In genomic region chr3:23785097-23785645, GRCh38 we compare ENCODE assay signal across 31 cellular contexts.
"Had no signal": no experiment of that assay in that cellular context is flagged by ENCODE, and none has a peak within 500 bp of the region (broad histone marks: within the 10 kb centered on the region; RNA-seq: fewer than 3 reads in every experiment).

No MANE protein-coding gene starts in this region.

- H3K4me1 Mint-ChIP-seq: activated CD4-positive, alpha-beta T cell treated with anti-CD3 and anti-CD28 coated beads, Interleukin-2, amount 10 ng/mL, durations not matched to agents 24 days and 14 days; activated naive CD4-positive, alpha-beta T cell treated with anti-CD3 and anti-CD28 coated beads, Interleukin-2, amount 10 ng/mL, durations not matched to agents 7 days and 5 days; activated naive CD8-positive, alpha-beta T cell treated with anti-CD3 and anti-CD28 coated beads, Interleukin-2, amount 10 ng/mL, durations not matched to agents 7 days and 5 days; central memory CD8-positive, alpha-beta T cell; immature natural killer cell had no signal

- H3K9me3 Mint-ChIP-seq: activated CD4-positive, alpha-beta memory T cell treated with anti-CD3 and anti-CD28 coated beads for 36 hours; activated naive CD4-positive, alpha-beta T cell treated with anti-CD3 and anti-CD28 coated beads, Interleukin-2, amount 10 ng/mL, durations not matched to agents 7 days and 5 days; activated T-helper 1 cell treated with anti-CD3 and anti-CD28 coated beads, Interleukin-12 subunit alpha, Interleukin-12 subunit beta, Interleukin-2, Interleukin-4 antibody, amounts not matched to agents 30 ng/mL and 10 ng/mL and 1 ng/mL, durations not matched to agents 14 hours and 24 hours and 36 hours; central memory CD8-positive, alpha-beta T cell; dendritic cell treated with granulocyte-macrophage colony-stimulating factor and Interleukin-4, amounts not matched to agents 40 ng/mL and 50 ng/mL, for 4 days; T-helper 1 cell treated with Interleukin-12 subunit alpha and Interleukin-12 subunit beta and Interleukin-4 antibody, amounts not matched to agents 30 μg/mL and 1 μg/mL, for 36 hours had no signal

- H3K4me1 ChIP-seq: breast epithelium had no signal

- H3K36me3 Mint-ChIP-seq: activated CD4-positive, alpha-beta memory T cell treated with anti-CD3 and anti-CD28 coated beads for 36 hours; activated naive CD4-positive, alpha-beta T cell treated with anti-CD3 and anti-CD28 coated beads, Interleukin-2, amount 10 ng/mL, durations not matched to agents 7 days and 5 days; activated naive CD8-positive, alpha-beta T cell treated with anti-CD3 and anti-CD28 coated beads, Interleukin-2, amount 10 ng/mL, durations not matched to agents 7 days and 5 days had no signal

- H3K27me3 ChIP-seq: breast epithelium, tibial nerve had no signal

- H3K4me3 Mint-ChIP-seq: activated CD4-positive, alpha-beta memory T cell treated with anti-CD3 and anti-CD28 coated beads for 36 hours; activated CD4-positive, alpha-beta T cell treated with anti-CD3 and anti-CD28 coated beads, Interleukin-2, amount 10 ng/mL, durations not matched to agents 24 days and 14 days; activated naive CD4-positive, alpha-beta T cell treated with anti-CD3 and anti-CD28 coated beads, Interleukin-2, amount 10 ng/mL, durations not matched to agents 7 days and 5 days; activated naive CD8-positive, alpha-beta T cell treated with anti-CD3 and anti-CD28 coated beads, Interleukin-2, amount 10 ng/mL, durations not matched to agents 7 days and 5 days; activated T-helper 1 cell treated with anti-CD3 and anti-CD28 coated beads, Interleukin-12 subunit alpha, Interleukin-12 subunit beta, Interleukin-2, Interleukin-4 antibody, amounts not matched to agents 30 ng/mL and 10 ng/mL and 1 ng/mL, durations not matched to agents 14 hours and 24 hours and 36 hours; central memory CD8-positive, alpha-beta T cell; dendritic cell treated with granulocyte-macrophage colony-stimulating factor and Interleukin-4, amounts not matched to agents 40 ng/mL and 50 ng/mL, for 4 days; immature natural killer cell; nephron; T-helper 1 cell treated with Interleukin-12 subunit alpha and Interleukin-12 subunit beta and Interleukin-4 antibody, amounts not matched to agents 30 μg/mL and 1 μg/mL, for 36 hours had no signal

- H3K36me3 ChIP-seq: breast epithelium, esophagus squamous epithelium, tibial nerve, WERI-Rb-1 had no signal

- DNase-seq: activated CD4-positive, alpha-beta memory T cell treated with anti-CD3 and anti-CD28 coated beads for 36 hours; activated CD4-positive, alpha-beta T cell treated with anti-CD3 and anti-CD28 coated beads, Interleukin-2, amount 10 ng/mL, durations not matched to agents 24 days and 14 days; activated CD8-positive, alpha-beta memory T cell treated with anti-CD3 and anti-CD28 coated beads, Interleukin-2, amount 50 U/mL, for 4 hours; activated effector memory CD4-positive, alpha-beta T cell treated with anti-CD3 and anti-CD28 coated beads, Interleukin-2, amount 50 U/mL, for 16 hours; activated naive CD4-positive, alpha-beta T cell treated with anti-CD3 and anti-CD28 coated beads, Interleukin-2, amount 10 ng/mL, durations not matched to agents 7 days and 5 days; activated naive CD8-positive, alpha-beta T cell treated with anti-CD3 and anti-CD28 coated beads, Interleukin-2, amount 10 ng/mL, durations not matched to agents 7 days and 5 days; activated T-cell treated with anti-CD3 and anti-CD28 coated beads, Interleukin-2, amount 50 U/mL, for 1 hour; amygdala; esophagus squamous epithelium; foreskin fibroblast; head of caudate nucleus; hypothalamus; immature natural killer cell; kidney; posterior cingulate gyrus; right cardiac atrium; stimulated activated CD4-positive, alpha-beta T cell treated with anti-CD3 and anti-CD28 coated beads, Interleukin-2, amount 100 ng/mL, for 48 hours; stimulated activated naive CD4-positive, alpha-beta T cell treated with Interleukin-2 at 50 U/mL for 16 hours; SW 1271; T-helper 9 cell; WERI-Rb-1 had no signal

- H3K4me3 ChIP-seq: breast epithelium, esophagus squamous epithelium, tibial nerve had no signal

- H3K9me3 ChIP-seq: breast epithelium, esophagus squamous epithelium, tibial nerve had no signal

- H3K27ac Mint-ChIP-seq: activated CD4-positive, alpha-beta memory T cell treated with anti-CD3 and anti-CD28 coated beads for 36 hours; activated CD4-positive, alpha-beta T cell treated with anti-CD3 and anti-CD28 coated beads, Interleukin-2, amount 10 ng/mL, durations not matched to agents 24 days and 14 days; activated naive CD4-positive, alpha-beta T cell treated with anti-CD3 and anti-CD28 coated beads, Interleukin-2, amount 10 ng/mL, durations not matched to agents 7 days and 5 days; activated naive CD8-positive, alpha-beta T cell treated with anti-CD3 and anti-CD28 coated beads, Interleukin-2, amount 10 ng/mL, durations not matched to agents 7 days and 5 days; activated T-helper 1 cell treated with anti-CD3 and anti-CD28 coated beads, Interleukin-12 subunit alpha, Interleukin-12 subunit beta, Interleukin-2, Interleukin-4 antibody, amounts not matched to agents 30 ng/mL and 10 ng/mL and 1 ng/mL, durations not matched to agents 14 hours and 24 hours and 36 hours; dendritic cell treated with granulocyte-macrophage colony-stimulating factor and Interleukin-4, amounts not matched to agents 40 ng/mL and 50 ng/mL, for 4 days; immature natural killer cell; T-helper 1 cell treated with Interleukin-12 subunit alpha and Interleukin-12 subunit beta and Interleukin-4 antibody, amounts not matched to agents 30 μg/mL and 1 μg/mL, for 36 hours had no signal

- ATAC-seq: activated CD4-positive, CD25-positive, alpha-beta regulatory T cell treated with anti-CD3 and anti-CD28 coated beads, Interleukin-2, amount 50 U/mL, for 24 hours; left lobe of liver; right cardiac atrium had no signal

- H3K27ac ChIP-seq: breast epithelium, epithelial cell of prostate, esophagus squamous epithelium, tibial nerve, WERI-Rb-1 had no signal
